Comparison of ENCODE assay signal across 24 cellular contexts in the genomic region with DNA sequence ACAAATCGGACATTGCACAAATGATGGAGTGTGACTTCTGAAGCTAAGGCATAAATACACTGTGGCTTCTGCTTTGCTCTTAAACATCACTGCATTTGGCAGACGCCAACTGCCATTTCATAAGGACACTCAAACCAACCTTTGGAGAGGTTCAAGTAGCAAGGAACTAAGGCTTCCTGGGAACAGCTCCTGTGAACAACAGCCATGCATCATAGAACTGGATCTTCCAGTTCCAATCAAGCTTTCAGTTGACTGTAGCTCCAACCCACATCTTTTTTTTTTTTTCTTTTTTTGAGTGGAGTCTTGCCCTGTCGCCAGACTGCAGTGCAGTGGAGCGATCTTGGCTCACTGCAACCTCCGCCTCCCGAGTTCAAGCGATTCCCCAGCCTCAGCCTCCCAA. TPM values are rescaled to one million over a fixed set of nuclear protein-coding genes. Genes with fewer than 3 reads are reported as not detected.
"Had no signal": no experiment of that assay in that cellular context is flagged by ENCODE, and none has a peak within 500 bp of the region (broad histone marks: within the 10 kb centered on the region; RNA-seq: fewer than 3 reads in every experiment).

No MANE protein-coding gene starts in this region.

- DNase-seq: activated CD4-positive, alpha-beta T cell treated with anti-CD3 and anti-CD28 coated beads for 4 hours; activated CD4-positive, alpha-beta T cell treated with anti-CD3 and anti-CD28 coated beads, Interleukin-2, amount 50 U/mL, for 48 hours; activated CD8-positive, alpha-beta memory T cell treated with anti-CD3 and anti-CD28 coated beads, Interleukin-2, amount 50 U/mL, for 48 hours; activated naive CD4-positive, alpha-beta T cell treated with anti-CD3 and anti-CD28 coated beads for 36 hours; activated naive CD8-positive, alpha-beta T cell treated with anti-CD3 and anti-CD28 coated beads, Interleukin-2, amount 10 ng/mL, durations not matched to agents 7 days and 5 days; activated T-cell treated with anti-CD3 and anti-CD28 coated beads, Interleukin-2, amount 50 U/mL, for 4 hours; amniotic stem cell; cerebellar nuclear complex; erythroblast; foreskin keratinocyte; left ventricle myocardium superior; nephron progenitor cell; pancreas; psoas muscle; right cardiac atrium; stimulated activated CD4-positive, alpha-beta T cell treated with anti-CD3 and anti-CD28 coated beads, Interleukin-4, amount 100 ng/mL, for 24 hours; stimulated activated naive CD4-positive, alpha-beta T cell treated with Interleukin-2 at 50 U/mL for 16 hours; T-helper 9 cell had no signal

- H3K27ac ChIP-seq: breast epithelium, foreskin keratinocyte, pancreas, psoas muscle, thoracic aorta, upper lobe of left lung had no signal

- ATAC-seq: activated T-cell treated with anti-CD3 and anti-CD28 coated beads, Interleukin-2, amount 50 U/mL, for 4 hours; foreskin keratinocyte; left ventricle myocardium superior; pancreas; psoas muscle; right cardiac atrium had no signal

- H3K9me3 Mint-ChIP-seq: activated naive CD4-positive, alpha-beta T cell treated with anti-CD3 and anti-CD28 coated beads for 36 hours; activated naive CD8-positive, alpha-beta T cell treated with anti-CD3 and anti-CD28 coated beads, Interleukin-2, amount 10 ng/mL, durations not matched to agents 7 days and 5 days; activated T-cell treated with anti-CD3 and anti-CD28 coated beads, Interleukin-2, amount 50 U/mL, for 4 hours; nephron progenitor cell had no signal

- H3K4me1 Mint-ChIP-seq: activated naive CD8-positive, alpha-beta T cell treated with anti-CD3 and anti-CD28 coated beads, Interleukin-2, amount 10 ng/mL, durations not matched to agents 7 days and 5 days; nephron progenitor cell had no signal

- H3K9me3 ChIP-seq: breast epithelium, pancreas, psoas muscle, thoracic aorta, upper lobe of left lung had no signal

- H3K27ac Mint-ChIP-seq: activated naive CD4-positive, alpha-beta T cell treated with anti-CD3 and anti-CD28 coated beads for 36 hours; activated naive CD8-positive, alpha-beta T cell treated with anti-CD3 and anti-CD28 coated beads, Interleukin-2, amount 10 ng/mL, durations not matched to agents 7 days and 5 days; memory B cell; nephron progenitor cell had no signal

- H3K36me3 Mint-ChIP-seq: activated naive CD8-positive, alpha-beta T cell treated with anti-CD3 and anti-CD28 coated beads, Interleukin-2, amount 10 ng/mL, durations not matched to agents 7 days and 5 days had no signal

- H3K36me3 ChIP-seq: breast epithelium, pancreas, thoracic aorta, upper lobe of left lung had no signal

- H3K4me1 ChIP-seq: breast epithelium, foreskin keratinocyte had no signal

- H3K4me3 ChIP-seq: breast epithelium, pancreas, psoas muscle, thoracic aorta, upper lobe of left lung had no signal

- H3K4me3 Mint-ChIP-seq: activated naive CD4-positive, alpha-beta T cell treated with anti-CD3 and anti-CD28 coated beads for 36 hours; activated naive CD8-positive, alpha-beta T cell treated with anti-CD3 and anti-CD28 coated beads, Interleukin-2, amount 10 ng/mL, durations not matched to agents 7 days and 5 days; activated T-cell treated with anti-CD3 and anti-CD28 coated beads, Interleukin-2, amount 50 U/mL, for 4 hours; memory B cell; nephron progenitor cell had no signal

- H3K27me3 ChIP-seq: breast epithelium, foreskin keratinocyte, pancreas, upper lobe of left lung had no signal

RNA-seq across cellular contexts. Expression of gene HUNK, which starts 10.7 kb away (rescaled TPM):
- total RNA-seq: glomerular endothelial cell; T-helper 1 cell treated with Interleukin-12 subunit alpha and Interleukin-12 subunit beta and Interleukin-4 antibody, amounts not matched to agents 30 ng/mL and 1 ng/mL, for 36 hours had no signal
